Comparison of ENCODE assay signal across 8 cellular contexts in the genomic region with DNA sequence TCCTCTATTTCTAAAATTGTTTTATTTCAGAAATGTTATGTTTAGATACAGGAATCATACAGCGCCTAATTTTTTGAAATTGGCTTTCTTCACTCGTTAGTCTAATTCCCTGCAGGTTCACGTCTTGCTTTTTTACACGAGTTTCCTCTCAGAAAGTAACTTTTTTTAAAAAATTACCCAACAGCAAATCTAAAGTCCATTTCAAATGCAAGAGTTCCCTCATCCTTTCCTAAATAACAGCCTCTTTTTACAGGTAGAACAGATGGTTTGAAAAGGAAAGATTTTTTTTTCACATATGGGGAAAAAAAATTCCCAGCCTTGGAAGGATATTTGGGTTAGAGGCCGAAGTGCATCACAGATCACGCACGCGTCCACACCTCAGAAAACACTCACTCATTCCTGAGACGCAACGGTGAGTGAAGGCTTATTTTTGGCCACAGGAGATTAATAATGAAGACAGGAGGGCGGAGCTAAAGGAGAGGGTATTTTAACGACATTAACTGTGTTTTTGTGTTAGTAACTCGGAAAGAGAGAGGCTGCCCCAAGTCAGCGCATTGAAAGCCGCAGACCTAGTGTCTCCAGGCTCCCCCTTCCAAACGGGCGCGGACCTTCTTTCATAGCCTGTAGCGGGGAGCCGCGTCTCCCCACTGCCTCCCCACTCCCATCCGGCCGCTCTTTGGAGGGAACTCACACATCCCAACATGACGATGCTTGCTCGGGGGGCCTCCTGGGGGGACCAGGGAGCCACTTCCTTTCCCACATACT. TPM values are rescaled to one million over a fixed set of nuclear protein-coding genes. Genes with fewer than 3 reads are reported as not detected.
DNase-seq lines count a peak whose midpoint lies in the region; ATAC-seq and TF ChIP-seq lines count a peak whose summit lies in the region.

No MANE protein-coding gene starts in this region.

- peak overlapping the region; percentile 55 for H3K4me3 ChIP-seq in HUES64 (ENCODE audit: low read length)
- peak overlapping the region; percentile 56 to 73 for H3K4me3 ChIP-seq in mucosa of rectum (ENCODE audit: low read length in 2 of 2)

- TF ChIP-seq CTCF in CD4-positive, alpha-beta T cell (IDR thresholded peaks at IDR 0.05), result no peak

- H3K9me3 Mint-ChIP-seq in CD4-positive, alpha-beta T cell, result no peaks in the 10 kb centered on the region

- H3K27ac ChIP-seq in CD4-positive, alpha-beta T cell (ENCODE audit: low read depth, low read length), result no peak overlapping the region
- H3K27ac ChIP-seq in HUES64 (ENCODE audit: low read depth, low read length) (no peak overlapping the region), mucosa of rectum (ENCODE audit: low read depth in 2 of 2, low read length in 2 of 2) (peak overlapping the region; percentile 75 to 79)

- ATAC-seq in CD4-positive, alpha-beta T cell (ENCODE audit: poor library complexity), result peak; percentile 28
- ATAC-seq in HG02678 (IDR thresholded peaks at IDR 0.05; ENCODE audit: unreplicated experiment), result no peak

- H3K27me3 Mint-ChIP-seq in CD4-positive, alpha-beta T cell, result peaks cover 85% of the 10 kb centered on the region

- H3K9me3 ChIP-seq in CD4-positive, alpha-beta T cell (ENCODE audit: control insufficient read depth, low read length), result no peaks in the 10 kb centered on the region
- H3K9me3 ChIP-seq in HUES64 (ENCODE audit: insufficient read depth, low read depth, low read length) (no peaks in the 10 kb centered on the region), mucosa of rectum (ENCODE audit: control insufficient read depth in 2 of 2, low read length in 2 of 2) (no peaks in the 10 kb centered on the region)

- peaks cover 36% of the 10 kb centered on the region for H3K4me1 Mint-ChIP-seq in CD4-positive, alpha-beta T cell (ENCODE audit: low read depth)

- POLR2A ChIA-PET in CD4-positive, alpha-beta T cell (lab: Charles Lee), result interaction anchor here (1.0 kb wide), 1 partner anchor 8 kb away, joined by 3 read pairs; no protein-coding TSS in a partner anchor

- WGBS in HUES64, result 2% methylated on average over 21 of the region's 25 CpGs

- peak overlapping the region; percentile 15 for H3K27ac Mint-ChIP-seq in CD4-positive, alpha-beta T cell

- H3K36me3 ChIP-seq in HUES64 (ENCODE audit: insufficient read depth, low read length) (no peaks in the 10 kb centered on the region), mucosa of rectum (ENCODE audit: control insufficient read depth in 2 of 2, insufficient read depth in 2 of 2, low read length in 2 of 2) (no peaks in the 10 kb centered on the region)

- H3K4me1 ChIP-seq in HUES64 (ENCODE audit: insufficient read depth, low read length), result peaks cover 65% of the 10 kb centered on the region
- H3K4me1 ChIP-seq in mucosa of rectum (ENCODE audit: control insufficient read depth in 2 of 2, insufficient read depth in 2 of 2, low read length in 2 of 2), result peaks cover 22 to 38% of the 10 kb centered on the region in 2 donors

- no peaks in the 10 kb centered on the region for H3K36me3 Mint-ChIP-seq in CD4-positive, alpha-beta T cell (ENCODE audit: low read depth)

- intact Hi-C loops in CD4-positive, alpha-beta T cell (cut with DNase I, micrococcal nuclease), result no loop called here

- H3K9ac ChIP-seq in HUES64 (ENCODE audit: low read depth, low read length), result no peak overlapping the region
- H3K9ac ChIP-seq in mucosa of rectum (ENCODE audit: low read depth in 1 of 2, low read length in 2 of 2), result peak overlapping the region; percentile 56 to 69

- H3K27me3 ChIP-seq in CD4-positive, alpha-beta T cell (ENCODE audit: control insufficient read depth, insufficient read depth, low read length), result peaks cover 69% of the 10 kb centered on the region
- H3K27me3 ChIP-seq in HUES64 (ENCODE audit: insufficient read depth, low read length), result peaks cover 99% of the 10 kb centered on the region
- H3K27me3 ChIP-seq in mucosa of rectum (ENCODE audit: control insufficient read depth in 2 of 2, insufficient read depth in 2 of 2, low read length in 2 of 2), result peaks cover 29 to 41% of the 10 kb centered on the region in 2 donors

- H3K4me3 Mint-ChIP-seq in CD4-positive, alpha-beta T cell, result peak overlapping the region; percentile 86

- DNase-seq in CD4-positive, alpha-beta T cell, result no peak
- DNase-seq in astrocyte of the hippocampus (ENCODE audit: low read depth, low spot score) (peak; percentile 66), COR-L47 (lab: John Stamatoyannopoulos, UW) (no peak), DMS153 treated with DMSO at 0.1 percent for 48 hours (lab: John Stamatoyannopoulos, UW; ENCODE audit: unreplicated experiment) (no peak), foreskin melanocyte (no peak)

- CTCF ChIA-PET in CD4-positive, alpha-beta T cell (lab: Charles Lee), result no interaction called here

RNA-seq across cellular contexts. Expression of a gene that starts 0.9 kb away (rescaled TPM):
- total RNA-seq in CD4-positive, alpha-beta T cell, result 1 to 10 TPM; 2.5 to 3.0 TPM
- polyA plus RNA-seq in HUES64 (2013, experiment 1 of 2), result 2.0 TPM
- 2.0 TPM for polyA plus RNA-seq in HUES64 (2013, experiment 2 of 2)

Comparison
In these comparisons a context has a peak if more than half of its experiments do, and no peak if none do; other contexts are left out.
1. H3K27ac ChIP-seq: peak in mucosa of rectum (2 of 2); none in CD4-positive, alpha-beta T cell (single experiment) and HUES64 (single experiment).